Comparison of ENCODE assay signal across 10 cellular contexts in genomic region chr1:27594542-27595510, GRCh38. TPM values are rescaled to one million over a fixed set of nuclear protein-coding genes. Genes with fewer than 3 reads are reported as not detected.
DNase-seq lines count a peak whose midpoint lies in the region; ATAC-seq, FAIRE-seq and TF ChIP-seq lines count a peak whose summit lies in the region.
"Had no signal": no experiment of that assay in that cellular context is flagged by ENCODE, and none has a peak within 500 bp of the region (broad histone marks: within the 10 kb centered on the region; RNA-seq: fewer than 3 reads in every experiment).

No MANE protein-coding gene starts in this region.

- H3K27ac ChIP-seq in heart left ventricle (peak overlapping the region in 10 of 12 donors; percentile 5 to 99 (median 74)), astrocyte (ENCODE audit: low read depth, low read length) (no peak overlapping the region), keratinocyte (ENCODE audit: control insufficient read depth, insufficient read depth, low read length) (peak overlapping the region; percentile 1), uterus (peak overlapping the region; percentile 92 to 99)

- TF ChIP-seq POLR2A in heart left ventricle (IDR thresholded peaks at IDR 0.05), result no peak
- peak in 1 of 2 donors; percentile 7 for TF ChIP-seq POLR2A in uterus (IDR thresholded peaks at IDR 0.05)

- TF ChIP-seq CTCF in heart left ventricle (IDR thresholded peaks at IDR 0.05) (no peak), astrocyte (IDR thresholded peaks at IDR 0.05; ENCODE audit: insufficient read depth, low read depth, low read length) (no peak), keratinocyte (optimal IDR thresholded peaks at IDR 0.05 in 1 of 3, IDR thresholded peaks at IDR 0.05 in 1 of 3, conservative IDR thresholded peaks at IDR 0.05 in 1 of 3; ENCODE audit: extremely low read depth in 1 of 3, insufficient read depth in 2 of 3, low read length in 3 of 3) (no peak), uterus (IDR thresholded peaks at IDR 0.05) (no peak)

- dilution Hi-C loops in keratinocyte (cut with MboI; ENCODE audit: extremely low pct_ligation_motif_present, low sequenced_read_pairs), result loop anchor here (25.0 kb wide), 1 partner anchor 183 kb away; no protein-coding TSS in a partner anchor

- no peak overlapping the region for H3K27ac Mint-ChIP-seq in astrocyte (ENCODE audit: unreplicated experiment)
- H3K27ac Mint-ChIP-seq: memory B cell had no signal

- no peaks in the 10 kb centered on the region for H3K27me3 Mint-ChIP-seq in astrocyte (ENCODE audit: low read depth, unreplicated experiment)
- H3K27me3 Mint-ChIP-seq: memory B cell had no signal

- H3K4me1 ChIP-seq in heart left ventricle (peaks cover 29 to 100% (median 97%) of the 10 kb centered on the region in 12 donors), astrocyte (ENCODE audit: insufficient read depth, low read length) (peaks cover 83% of the 10 kb centered on the region), keratinocyte (ENCODE audit: control insufficient read depth, extremely low read depth, insufficient read depth, low read length) (peaks cover 62% of the 10 kb centered on the region), uterus (peaks cover 12 to 85% of the 10 kb centered on the region in 2 donors)

- intact Hi-C loops in heart left ventricle (cut with DNase I), result loop anchor here in 1 of 10 donors (5.0 kb wide), 1 partner anchor 33 kb away; no protein-coding TSS in a partner anchor
- intact Hi-C loops in left ventricle myocardium superior (cut with micrococcal nuclease), result no loop called here
- intact Hi-C loops in uterus (cut with DNase I; ENCODE audit: low total_unique reads), result no loop called here

- H4K20me1 ChIP-seq in astrocyte (ENCODE audit: insufficient read depth, low read length) (peaks cover 100% of the 10 kb centered on the region), keratinocyte (ENCODE audit: control insufficient read depth, extremely low read depth, insufficient read depth, low read length) (peaks cover 38% of the 10 kb centered on the region)

- H3K9ac ChIP-seq in astrocyte (ENCODE audit: low read length), result peak overlapping the region; percentile 44
- H3K9ac ChIP-seq in keratinocyte (ENCODE audit: control insufficient read depth, extremely low read depth, insufficient read depth, low read length), result no peak overlapping the region

- FAIRE-seq in astrocyte (lab: Jason Lieb, UNC) (peak; percentile 63), keratinocyte (lab: Jason Lieb, UNC) (peak; percentile 90)

- H3K9me3 ChIP-seq in heart left ventricle (no peaks in the 10 kb centered on the region), astrocyte (ENCODE audit: insufficient read depth, low read depth, low read length) (no peaks in the 10 kb centered on the region), keratinocyte (ENCODE audit: control insufficient read depth, low read depth, low read length) (no peaks in the 10 kb centered on the region), uterus (no peaks in the 10 kb centered on the region)

- H3K4me2 ChIP-seq in astrocyte (ENCODE audit: low read length) (peak overlapping the region; percentile 78), keratinocyte (ENCODE audit: control insufficient read depth, extremely low read depth, insufficient read depth, low read depth, low read length) (peak overlapping the region; percentile 33)

- H3K4me3 ChIP-seq in heart left ventricle, result no peak overlapping the region
- no peak overlapping the region for H3K4me3 ChIP-seq in astrocyte (ENCODE audit: insufficient read depth, low read depth, low read length)
- no peak overlapping the region for H3K4me3 ChIP-seq in keratinocyte (ENCODE audit: control insufficient read depth in 2 of 3, extremely low read depth in 1 of 3, insufficient read depth in 2 of 3, low read depth in 1 of 3, low read length in 3 of 3)
- peak overlapping the region in 1 of 2 donors; percentile 2 for H3K4me3 ChIP-seq in uterus

- H3K36me3 ChIP-seq in heart left ventricle, result peaks cover 0 to 8% (median 0%) of the 10 kb centered on the region in 9 donors
- H3K36me3 ChIP-seq in astrocyte (ENCODE audit: insufficient read depth, low read length), result no peaks in the 10 kb centered on the region
- H3K36me3 ChIP-seq in keratinocyte (ENCODE audit: control insufficient read depth in 2 of 2, extremely low read depth in 1 of 2, insufficient read depth in 2 of 2, low read length in 2 of 2), result peaks cover 2 to 3% of the 10 kb centered on the region in 2 experiments
- no peaks in the 10 kb centered on the region for H3K36me3 ChIP-seq in uterus

- no peak overlapping the region for H2AFZ ChIP-seq in astrocyte (ENCODE audit: low read depth, low read length)
- H2AFZ ChIP-seq in keratinocyte (ENCODE audit: control insufficient read depth, low read length), result no peak overlapping the region

- DNase-seq in heart left ventricle, result no peak
- DNase-seq in left ventricle myocardium superior, result no peak
- peak; percentile 65 for DNase-seq in astrocyte (ENCODE audit: low read depth)
- no peak for DNase-seq in keratinocyte (ENCODE audit: low read depth, low spot score)
- DNase-seq in uterus, result peak in 1 of 2 donors; percentile 24
- no peak for DNase-seq in germinal center (ENCODE audit: low spot score)
- DNase-seq: C1 segment of cervical spinal cord had no signal

- peaks cover 10% of the 10 kb centered on the region for H3K9me1 ChIP-seq in keratinocyte (ENCODE audit: control insufficient read depth, extremely low read depth, insufficient read depth, low read length)

- peaks cover 23% of the 10 kb centered on the region for H3K4me1 Mint-ChIP-seq in astrocyte (ENCODE audit: low read depth, unreplicated experiment)

- H3K9me3 Mint-ChIP-seq in astrocyte (ENCODE audit: unreplicated experiment), result no peaks in the 10 kb centered on the region
- H3K9me3 Mint-ChIP-seq: memory B cell had no signal

- ATAC-seq in heart left ventricle, result peak in 1 of 4 donors; percentile 2
- no peak for ATAC-seq in left ventricle myocardium superior
- ATAC-seq in GM21423 (IDR thresholded peaks at IDR 0.05; ENCODE audit: unreplicated experiment), result no peak
- no peak for ATAC-seq in GM21737 (IDR thresholded peaks at IDR 0.05; ENCODE audit: unreplicated experiment)

- WGBS in heart left ventricle, 4 donors, result 55 to 63% (median 58%) methylated on average over 17 of the region's 17 CpGs

- H3K27me3 ChIP-seq in heart left ventricle, result no peaks in the 10 kb centered on the region
- H3K27me3 ChIP-seq in astrocyte (ENCODE audit: insufficient read depth, low read length), result no peaks in the 10 kb centered on the region
- H3K27me3 ChIP-seq in keratinocyte (ENCODE audit: control insufficient read depth, extremely low read depth, insufficient read depth, low read length), result no peaks in the 10 kb centered on the region
- no peaks in the 10 kb centered on the region for H3K27me3 ChIP-seq in uterus

- no peak overlapping the region for H3K4me3 Mint-ChIP-seq in astrocyte (ENCODE audit: unreplicated experiment)
- H3K4me3 Mint-ChIP-seq: memory B cell had no signal

- H3K36me3 Mint-ChIP-seq in astrocyte (ENCODE audit: low read depth, unreplicated experiment), result no peaks in the 10 kb centered on the region

- H3K79me2 ChIP-seq in astrocyte (ENCODE audit: insufficient read depth, low read length), result peaks cover 94% of the 10 kb centered on the region
- peaks cover 84% of the 10 kb centered on the region for H3K79me2 ChIP-seq in keratinocyte (ENCODE audit: control insufficient read depth, insufficient read depth, low read length)

RNA-seq across cellular contexts. Expression of gene AHDC1, which starts 9.1 kb away (rescaled TPM):
- 10 to 100 TPM; 29.2 to 50.2 (median 42.1) TPM for total RNA-seq in heart left ventricle
- polyA plus RNA-seq in heart left ventricle, result 10 to 100 TPM; 25.8 to 48.4 TPM
- total RNA-seq in left ventricle myocardium superior, result 42.8 TPM
- total RNA-seq in astrocyte, result 74.0 and 75.7 TPM in 2 replicates
- polyA plus RNA-seq in keratinocyte, result 3.9 to 4.2 TPM (median 4.1 TPM) in 3 replicates
- polyA plus RNA-seq in keratinocyte (2011; ENCODE audit: low read depth), result 7.2 TPM
- polyA plus RNA-seq in keratinocyte (2011; cell fraction: cytosol; rRNA removed), result 3.6 and 5.3 TPM in 2 replicates
- polyA plus RNA-seq in keratinocyte (2011; cell fraction: nucleus; rRNA removed), result 24.5 and 32.9 TPM in 2 replicates
- polyA plus RNA-seq in keratinocyte (2012; ENCODE audit: low replicate concordance), result 13.6 and 18.7 TPM in 2 replicates
- 7.9 to 15.7 TPM (median 10.4 TPM) in 3 replicates for polyA minus RNA-seq in keratinocyte
- 8.8 TPM for polyA minus RNA-seq in keratinocyte (2011; cell fraction: cytosol; rRNA and poly(A)+ RNA removed)
- 19.1 and 26.2 TPM in 2 replicates for polyA minus RNA-seq in keratinocyte (2011; cell fraction: nucleus; rRNA and poly(A)+ RNA removed)
- 100 to 1,000 TPM in 1 of 4 donors, 10 to 100 TPM in 3; 11.2 to 179 (median 50.7) TPM for total RNA-seq in uterus

RNA-seq across cellular contexts. Expression of gene FGR, which starts 40.2 kb away (rescaled TPM):
- total RNA-seq in heart left ventricle (10 to 100 TPM in 3 of 9 donors, 1 to 10 TPM in 6; 1.1 to 25.9 (median 3.3) TPM), left ventricle myocardium superior (4.7 TPM), astrocyte (0.17 TPM in 1 of 2 replicates, not detected in the other), uterus (10 to 100 TPM in 3 of 4 donors, 1 to 10 TPM in 1; 3.0 to 35.9 (median 18.8) TPM)
- polyA plus RNA-seq in heart left ventricle (1 to 10 TPM; 2.8 to 7.2 TPM), keratinocyte (0.04 to 0.17 TPM in 2 of 3 replicates, not detected in the other)
- polyA plus RNA-seq in keratinocyte (2011; ENCODE audit: low read depth), result 0.24 TPM
- 0.04 and 0.06 TPM in 2 replicates for polyA plus RNA-seq in keratinocyte (2011; cell fraction: cytosol; rRNA removed)
- not detected in 2 replicates for polyA plus RNA-seq in keratinocyte (2011; cell fraction: nucleus; rRNA removed)
- 0.06 TPM in 1 of 2 replicates, not detected in the other for polyA plus RNA-seq in keratinocyte (2012; ENCODE audit: low replicate concordance)
- polyA minus RNA-seq in keratinocyte, result not detected in 3 replicates
- polyA minus RNA-seq in keratinocyte (2011; cell fraction: cytosol; rRNA and poly(A)+ RNA removed), result not detected
- polyA minus RNA-seq in keratinocyte (2011; cell fraction: nucleus; rRNA and poly(A)+ RNA removed), result not detected in 2 replicates
